Comparison of ENCODE assay signal across 8 cellular contexts in genomic region chr11:86218125-86219081, GRCh38. TPM values are rescaled to one million over a fixed set of nuclear protein-coding genes. Genes with fewer than 3 reads are reported as not detected.
A peak's percentile ranks its signal among the peaks of the same experiment; 100 is the strongest.
DNase-seq lines count a peak whose midpoint lies in the region; ATAC-seq and TF ChIP-seq lines count a peak whose summit lies in the region.

No MANE protein-coding gene starts in this region.

- no peaks in the 10 kb centered on the region for H3K9me3 ChIP-seq in WERI-Rb-1 (ENCODE audit: severe bottlenecking)

- H3K4me1 Mint-ChIP-seq in chondrocyte (ENCODE audit: low read depth), result peaks cover 11% of the 10 kb centered on the region

- H3K27me3 Mint-ChIP-seq in chondrocyte (ENCODE audit: low read depth), result no peaks in the 10 kb centered on the region

- H3K36me3 ChIP-seq in WERI-Rb-1, result no peaks in the 10 kb centered on the region

- no peaks in the 10 kb centered on the region for H3K27me3 ChIP-seq in WERI-Rb-1 (ENCODE audit: insufficient read depth, low read depth, severe bottlenecking)

- H3K27ac ChIP-seq in 22Rv1 (no peak overlapping the region), WERI-Rb-1 (no peak overlapping the region)

- no peaks in the 10 kb centered on the region for H3K36me3 Mint-ChIP-seq in chondrocyte (ENCODE audit: low read depth)

- H3K27ac Mint-ChIP-seq in chondrocyte (ENCODE audit: unreplicated experiment), result no peak overlapping the region

- no peaks in the 10 kb centered on the region for H3K9me3 Mint-ChIP-seq in chondrocyte (ENCODE audit: low read depth)

- TF ChIP-seq CTCF in 22Rv1 (IDR thresholded peaks at IDR 0.05) (peak; percentile 92), WERI-Rb-1 (IDR thresholded peaks at IDR 0.05; ENCODE audit: low read depth, low read length) (peak; percentile 88), chondrocyte (IDR thresholded peaks at IDR 0.05) (peak; percentile 93)

- DNase-seq in NCI-H2107 treated with DMSO at 0.1 percent for 48 hours (lab: John Stamatoyannopoulos, UW; ENCODE audit: unreplicated experiment) (peak; percentile 47), WERI-Rb-1 (peak; percentile 73), chondrocyte (ENCODE audit: low spot score) (no peak), left kidney (ENCODE audit: low read depth, low spot score) (peak; percentile 91)
- DNase-seq in stimulated activated CD4-positive, alpha-beta T cell treated with anti-CD3 and anti-CD28 coated beads, Interleukin-2, amount 100 ng/mL, for 48 hours, result peak; percentile 63 to 67

- H3K4me3 ChIP-seq in WERI-Rb-1 (ENCODE audit: low read depth, low read length), result peak overlapping the region; percentile 28

- ATAC-seq in GM18502 (IDR thresholded peaks at IDR 0.05; ENCODE audit: poor library complexity, unreplicated experiment) (peak; percentile 49), HG03039 (IDR thresholded peaks at IDR 0.05; ENCODE audit: unreplicated experiment) (peak; percentile 31)

- peak overlapping the region; percentile 2 for H3K4me3 Mint-ChIP-seq in chondrocyte (ENCODE audit: unreplicated experiment)

RNA-seq across cellular contexts. Expression of gene EED, which starts 26.1 kb away (rescaled TPM):
- 13.8 to 22.8 TPM (median 14.1 TPM) in 3 replicates for total RNA-seq in chondrocyte
